ENCODE assay signal across 8 cellular contexts in the genomic region with DNA sequence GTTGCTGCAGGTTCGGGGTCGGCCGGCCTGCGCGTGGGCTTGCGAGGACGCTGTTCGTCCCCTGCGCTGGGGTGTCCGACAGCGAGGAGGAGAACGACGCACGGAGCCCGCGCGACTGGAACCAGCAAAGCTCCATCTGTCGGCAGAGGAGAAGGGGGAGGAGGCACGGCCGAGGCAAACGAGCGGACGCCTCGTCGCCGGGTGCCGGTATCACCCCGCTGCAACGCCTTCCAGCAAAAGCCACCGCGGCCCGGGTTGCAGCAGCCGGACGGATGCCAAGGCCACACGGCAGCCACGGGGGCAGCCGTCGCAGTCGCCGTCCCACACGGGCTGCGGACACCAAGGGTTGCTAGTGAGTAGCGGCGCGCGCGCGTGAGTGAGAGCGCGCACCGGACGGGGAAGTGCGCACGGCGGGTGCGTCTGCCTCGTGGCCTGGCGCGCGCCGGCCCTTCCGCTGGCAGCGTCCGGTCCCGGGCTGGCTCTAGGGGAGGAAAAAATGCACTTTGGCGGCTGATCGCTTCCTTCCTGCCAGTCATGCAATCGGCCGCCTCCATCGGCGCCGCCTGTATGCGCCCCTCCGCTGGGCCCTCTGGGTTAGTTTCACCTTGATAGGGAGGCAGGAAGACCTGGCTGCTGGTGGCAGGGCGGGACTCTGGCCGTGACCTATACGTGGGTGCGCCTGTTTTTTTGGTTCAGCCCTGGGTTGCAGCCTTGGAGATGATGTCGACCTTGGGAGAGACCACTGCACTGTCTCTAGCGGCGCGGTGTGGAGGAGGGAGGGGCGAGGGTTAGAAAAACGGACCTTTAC. TPM values are rescaled to one million over a fixed set of nuclear protein-coding genes. Genes with fewer than 3 reads are reported as not detected.
A peak's percentile ranks its signal among the peaks of the same experiment; 100 is the strongest.
DNase-seq lines count a peak whose midpoint lies in the region; ATAC-seq and TF ChIP-seq lines count a peak whose summit lies in the region.

No MANE protein-coding gene starts in this region.

- peak overlapping the region in 1 of 2 experiments; percentile 97 for H3K14ac ChIP-seq in mesenchymal stem cell (ENCODE audit: low read length in 2 of 2)

- peak overlapping the region; percentile 61 to 99 for H2BK12ac ChIP-seq in mesenchymal stem cell (ENCODE audit: low read length in 2 of 2)

- H3K27me3 ChIP-seq in BJ (ENCODE audit: control insufficient read depth, insufficient read depth, low read length) (no peaks in the 10 kb centered on the region), mesenchymal stem cell (ENCODE audit: control insufficient read depth in 1 of 2, insufficient read depth in 1 of 2, low read length in 2 of 2) (no peaks in the 10 kb centered on the region)
- no peaks in the 10 kb centered on the region for H3K27me3 ChIP-seq in effector memory CD4-positive, alpha-beta T cell (replicated peaks; ENCODE audit: control insufficient read depth, insufficient read depth, low read length, poor library complexity, severe bottlenecking)

- peak overlapping the region; percentile 92 to 98 for H3K4ac ChIP-seq in mesenchymal stem cell (ENCODE audit: low read depth in 1 of 2, low read length in 2 of 2)

- H3K4me3 ChIP-seq in BJ (ENCODE audit: low read depth, low read length) = peak overlapping the region; percentile 85
- peak overlapping the region; percentile 96 for H3K4me3 ChIP-seq in effector memory CD4-positive, alpha-beta T cell (ENCODE audit: insufficient read depth, low read depth, low read length, poor library complexity, severe bottlenecking)
- H3K4me3 ChIP-seq in mesenchymal stem cell (ENCODE audit: insufficient read depth in 1 of 2, low read depth in 1 of 2, low read length in 2 of 2) = peak overlapping the region; percentile 88 to 99

- ATAC-seq in GM18909 (IDR thresholded peaks at IDR 0.05; ENCODE audit: poor library complexity, unreplicated experiment) (peak; percentile 82), HG03139 (IDR thresholded peaks at IDR 0.05; ENCODE audit: unreplicated experiment) (peak; percentile 66)

- TF ChIP-seq CTCF in BJ (IDR thresholded peaks at IDR 0.05; ENCODE audit: insufficient read depth, low read depth, low read length) = peak; percentile 46

- H3K9me3 ChIP-seq in effector memory CD4-positive, alpha-beta T cell (ENCODE audit: control insufficient read depth, low read length) = no peaks in the 10 kb centered on the region
- H3K9me3 ChIP-seq in mesenchymal stem cell (ENCODE audit: control insufficient read depth, low read length) = no peaks in the 10 kb centered on the region

- H3K4me2 ChIP-seq in mesenchymal stem cell (ENCODE audit: low read length, poor library complexity, severe bottlenecking) = peak overlapping the region; percentile 81

- H4K8ac ChIP-seq in mesenchymal stem cell (ENCODE audit: low read length) = peak overlapping the region; percentile 96

- CTCF ChIA-PET in BJ (lab: Yijun Ruan, JAX) = interaction anchor here (0.9 to 4.6 kb wide), 7 partner anchors 11 to 337 kb away, joined by 3 to 24 read pairs (median 5); no protein-coding TSS in a partner anchor

- peaks cover 18% of the 10 kb centered on the region for H3K4me1 ChIP-seq in effector memory CD4-positive, alpha-beta T cell (ENCODE audit: control insufficient read depth, insufficient read depth, low read length, poor library complexity, severe bottlenecking)
- H3K4me1 ChIP-seq in mesenchymal stem cell (ENCODE audit: control insufficient read depth, insufficient read depth, low read depth, low read length) = no peaks in the 10 kb centered on the region

- H3K18ac ChIP-seq in mesenchymal stem cell (ENCODE audit: low read depth in 1 of 2, low read length in 2 of 2) = peak overlapping the region; percentile 98 to 99

- peak overlapping the region; percentile 85 for H2BK5ac ChIP-seq in mesenchymal stem cell (ENCODE audit: low read depth, low read length, poor library complexity, severe bottlenecking)

- H3K36me3 ChIP-seq in BJ (ENCODE audit: control insufficient read depth, insufficient read depth, low read length) (no peaks in the 10 kb centered on the region), mesenchymal stem cell (ENCODE audit: control insufficient read depth in 1 of 2, insufficient read depth in 2 of 2, low read depth in 1 of 2, low read length in 2 of 2) (no peaks in the 10 kb centered on the region)
- H3K36me3 ChIP-seq in effector memory CD4-positive, alpha-beta T cell (ENCODE audit: control insufficient read depth, insufficient read depth, low read length) = no peaks in the 10 kb centered on the region

- H3K23ac ChIP-seq in mesenchymal stem cell (ENCODE audit: low read length in 2 of 2) = peak overlapping the region; percentile 91 to 100

- H2AFZ ChIP-seq in mesenchymal stem cell (ENCODE audit: low read depth, low read length) = peak overlapping the region; percentile 66

- peak overlapping the region; percentile 94 for H3K9ac ChIP-seq in mesenchymal stem cell (ENCODE audit: low read length)

- no peak overlapping the region for H2AK5ac ChIP-seq in mesenchymal stem cell (ENCODE audit: low read length, severe bottlenecking)

- peak overlapping the region; percentile 89 for H2BK120ac ChIP-seq in mesenchymal stem cell (ENCODE audit: low read depth, low read length)

- POLR2A ChIA-PET in BJ (lab: Charles Lee) = no interaction called here

- DNase-seq in BJ (ENCODE audit: low read depth) = no peak
- peak; percentile 29 for DNase-seq in NCI-H748 treated with DMSO at 0.1 percent for 48 hours (lab: John Stamatoyannopoulos, UW)
- peak; percentile 91 for DNase-seq in activated CD8-positive, alpha-beta memory T cell treated with anti-CD3 and anti-CD28 coated beads for 24 hours
- peak; percentile 42 to 58 (median 51) for DNase-seq in effector memory CD4-positive, alpha-beta T cell
- DNase-seq in mesenchymal stem cell = peak; percentile 87
- peak; percentile 25 for DNase-seq in stimulated activated CD8-positive, alpha-beta memory T cell treated with anti-CD3 and anti-CD28 coated beads, Interleukin-12 subunit alpha, Interleukin-12 subunit beta, amount 100 ng/mL, for 24 hours (ENCODE audit: extremely low read depth)

- H2BK15ac ChIP-seq in mesenchymal stem cell (ENCODE audit: low read depth, poor library complexity, severe bottlenecking) = peak overlapping the region; percentile 100

- peak overlapping the region; percentile 98 for H4K91ac ChIP-seq in mesenchymal stem cell (ENCODE audit: low read length)

- peaks cover 2% of the 10 kb centered on the region for H3K79me1 ChIP-seq in mesenchymal stem cell (replicated peaks; ENCODE audit: low read length, poor library complexity, severe bottlenecking)

- H3K27ac ChIP-seq in effector memory CD4-positive, alpha-beta T cell (ENCODE audit: insufficient read depth, low read length, poor library complexity, severe bottlenecking) = peak overlapping the region; percentile 76
- H3K27ac ChIP-seq in mesenchymal stem cell (ENCODE audit: low read length, poor library complexity, severe bottlenecking) = peak overlapping the region; percentile 96

- WGBS in mesenchymal stem cell = under 1% methylated on average over 78 of the region's 84 CpGs

RNA-seq across cellular contexts. Expression of gene STAMBPL1, which starts 0.4 kb away (rescaled TPM):
- 23.1 and 29.8 TPM in 2 replicates for polyA plus RNA-seq in BJ (2011; rRNA removed)
- polyA minus RNA-seq in BJ (2011; rRNA and poly(A)+ RNA removed) = 12.0 and 13.6 TPM in 2 replicates
- polyA plus RNA-seq in mesenchymal stem cell (2013, experiment 1 of 2) = 8.3 TPM
- polyA plus RNA-seq in mesenchymal stem cell (2013, experiment 2 of 2) = 9.1 TPM

RNA-seq across cellular contexts. Expression of gene ANKRD22, which starts 28.8 kb away (rescaled TPM):
- polyA plus RNA-seq in BJ (2011; rRNA removed) = not detected in 2 replicates
- not detected in 2 replicates for polyA minus RNA-seq in BJ (2011; rRNA and poly(A)+ RNA removed)
- polyA plus RNA-seq in mesenchymal stem cell (2013, experiment 1 of 2) = not detected
- polyA plus RNA-seq in mesenchymal stem cell (2013, experiment 2 of 2) = 0.04 TPM
